ENCODE assay signal across 8 cellular contexts in the genomic region with DNA sequence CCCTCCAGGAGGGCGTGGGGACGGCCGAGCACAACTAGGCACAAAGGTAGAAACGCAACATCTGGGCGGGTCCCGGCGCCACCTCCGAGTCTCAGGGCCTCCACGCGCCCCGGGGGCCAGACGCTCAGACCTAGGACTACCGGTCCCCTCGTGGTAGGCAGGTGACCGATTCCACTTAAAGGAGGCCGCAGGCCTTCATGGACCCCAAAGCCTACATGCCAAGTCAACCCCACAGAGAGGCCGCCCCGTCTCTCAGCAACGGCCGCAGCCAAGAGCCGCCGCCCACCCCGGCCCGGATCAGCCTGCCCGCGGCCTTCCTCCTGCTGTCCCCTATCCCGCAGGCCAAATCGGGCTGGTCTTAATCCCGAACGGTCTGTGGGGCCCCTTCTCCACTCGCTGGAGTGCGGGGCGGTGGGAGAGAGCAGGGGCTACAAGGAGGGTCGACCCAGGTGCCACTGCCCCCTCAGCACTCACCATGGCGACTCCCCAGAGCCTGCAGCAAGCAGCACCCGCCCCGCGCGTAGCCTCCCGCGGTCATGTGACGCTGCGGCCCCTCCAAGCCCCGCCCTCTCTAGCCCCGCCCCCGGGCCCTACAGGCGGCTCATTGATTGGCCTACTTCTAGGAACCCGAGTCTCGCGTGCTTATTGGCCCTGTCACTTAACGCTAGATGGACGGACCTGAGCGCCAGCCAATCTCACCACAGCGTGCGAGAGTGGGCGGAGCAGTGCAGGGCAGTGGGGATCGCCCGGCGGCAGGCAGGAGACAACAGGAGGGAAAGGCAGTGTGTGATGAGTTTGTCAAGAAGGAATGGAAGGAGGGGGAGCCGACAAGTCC. TPM values are rescaled to one million over a fixed set of nuclear protein-coding genes. Genes with fewer than 3 reads are reported as not detected.
DNase-seq lines count a peak whose midpoint lies in the region; ATAC-seq lines count a peak whose summit lies in the region.

A gene (minus strand): TSS at position 522 of the 835 bp plus-strand sequence. CDS start 45 bp downstream, at position 477.

- peaks cover 37% of the 10 kb centered on the region for H3K4me1 Mint-ChIP-seq in activated CD4-positive, alpha-beta T cell treated with anti-CD3 and anti-CD28 coated beads, Interleukin-2, amount 10 ng/mL, durations not matched to agents 24 days and 14 days

- no peak within 1 kb of the TSS for H3K27ac Mint-ChIP-seq in activated CD4-positive, alpha-beta T cell treated with anti-CD3 and anti-CD28 coated beads, Interleukin-2, amount 10 ng/mL, durations not matched to agents 24 days and 14 days

- peak within 1 kb of the TSS; percentile 82 to 96 (median 91) for H3K27ac ChIP-seq in BLaER1 treated with 17β-estradiol and CSF1 and Interleukin-3, amounts not matched to agents 10 nM and 100 nM

- H3K27me3 Mint-ChIP-seq in activated CD4-positive, alpha-beta T cell treated with anti-CD3 and anti-CD28 coated beads, Interleukin-2, amount 10 ng/mL, durations not matched to agents 24 days and 14 days, result no peaks in the 10 kb centered on the region

- peaks cover 13% of the 10 kb centered on the region for H3K36me3 Mint-ChIP-seq in activated CD4-positive, alpha-beta T cell treated with anti-CD3 and anti-CD28 coated beads, Interleukin-2, amount 10 ng/mL, durations not matched to agents 24 days and 14 days (ENCODE audit: low read depth)

- peak within 1 kb of the TSS; percentile 75 to 99 (median 90) for H3K4me3 ChIP-seq in BLaER1 treated with 17β-estradiol and CSF1 and Interleukin-3, amounts not matched to agents 10 nM and 100 nM

- H3K4me1 ChIP-seq in BLaER1 treated with 17β-estradiol and CSF1 and Interleukin-3, amounts not matched to agents 10 nM and 100 nM, result peaks cover 30 to 65% (median 39%) of the 10 kb centered on the region in 10 experiments

- H3K9me3 ChIP-seq in BLaER1 treated with 17β-estradiol and CSF1 and Interleukin-3, amounts not matched to agents 10 nM and 100 nM (replicated peaks in 1 of 11), result no peaks in the 10 kb centered on the region

- peak within 1 kb of the TSS; percentile 86 to 96 (median 91) for H3K9ac ChIP-seq in BLaER1 treated with 17β-estradiol and CSF1 and Interleukin-3, amounts not matched to agents 10 nM and 100 nM

- no peaks in the 10 kb centered on the region for H3K27me3 ChIP-seq in BLaER1 treated with 17β-estradiol and CSF1 and Interleukin-3, amounts not matched to agents 10 nM and 100 nM

- DNase-seq in NCI-H526 (lab: John Stamatoyannopoulos, UW), result peak; percentile 97 to 98
- DNase-seq in activated CD4-positive, alpha-beta T cell treated with anti-CD3 and anti-CD28 coated beads, Interleukin-2, amount 10 ng/mL, durations not matched to agents 24 days and 14 days, result peak; percentile 100
- peak; percentile 87 for DNase-seq in cortex of kidney (lab: John Stamatoyannopoulos, UW)
- peak; percentile 100 for DNase-seq in left lobe of liver (ENCODE audit: low spot score)
- peak; percentile 99 for DNase-seq in stimulated activated CD4-positive, alpha-beta T cell treated with anti-CD3 and anti-CD28 coated beads, Interleukin-2, amount 100 ng/mL, for 4 hours (ENCODE audit: low read depth)

- peaks cover 0 to 33% (median 24%) of the 10 kb centered on the region in 11 experiments; a peak in 17 of 22 replicates for H3K36me3 ChIP-seq in BLaER1 treated with 17β-estradiol and CSF1 and Interleukin-3, amounts not matched to agents 10 nM and 100 nM

- intact Hi-C loops in activated CD4-positive, alpha-beta T cell treated with anti-CD3 and anti-CD28 coated beads, Interleukin-2, amount 10 ng/mL, durations not matched to agents 24 days and 14 days (cut with micrococcal nuclease), result loop anchor here (1.0 to 5.0 kb wide), 8 partner anchors 16 to 773 kb away; a partner anchor contains a TSS

- ATAC-seq in GM19324 (IDR thresholded peaks at IDR 0.05; ENCODE audit: low FRiP score, unreplicated experiment) (peak; percentile 93), HG03469 (IDR thresholded peaks at IDR 0.05; ENCODE audit: unreplicated experiment) (peak; percentile 69), left lobe of liver (peak; percentile 93)

- H4K20me1 ChIP-seq in BLaER1 treated with 17β-estradiol and CSF1 and Interleukin-3, amounts not matched to agents 10 nM and 100 nM, result peaks cover 42 to 71% (median 62%) of the 10 kb centered on the region in 11 experiments

- H3K9me3 Mint-ChIP-seq in activated CD4-positive, alpha-beta T cell treated with anti-CD3 and anti-CD28 coated beads, Interleukin-2, amount 10 ng/mL, durations not matched to agents 24 days and 14 days, result no peaks in the 10 kb centered on the region

- no peak within 1 kb of the TSS for H3K4me3 Mint-ChIP-seq in activated CD4-positive, alpha-beta T cell treated with anti-CD3 and anti-CD28 coated beads, Interleukin-2, amount 10 ng/mL, durations not matched to agents 24 days and 14 days

- H3K4me2 ChIP-seq in BLaER1 treated with 17β-estradiol and CSF1 and Interleukin-3, amounts not matched to agents 10 nM and 100 nM, result peak within 1 kb of the TSS; percentile 88 to 99 (median 94)

RNA-seq across cellular contexts. Expression of the gene that starts here (rescaled TPM):
- total RNA-seq in activated CD4-positive, alpha-beta T cell treated with anti-CD3 and anti-CD28 coated beads, Interleukin-2, amount 10 ng/mL, durations not matched to agents 24 days and 14 days, result 89.6 and 95.4 TPM in 2 replicates
- total RNA-seq in left lobe of liver, result 25.4 TPM

Comparison
In these comparisons a context has a peak if more than half of its experiments do, and no peak if none do; other contexts are left out.
1. Peak in every context shown above with its lines: DNase-seq, ATAC-seq, H3K4me3 ChIP-seq and H3K27ac ChIP-seq.